In genomic region chr4:56978750-56979303, GRCh38 we compare ENCODE assay signal across 8 cellular contexts. TPM values are rescaled to one million over a fixed set of nuclear protein-coding genes. Genes with fewer than 3 reads are reported as not detected.
DNase-seq lines count a peak whose midpoint lies in the region; ATAC-seq and TF ChIP-seq lines count a peak whose summit lies in the region.

Gene POLR2B (plus strand): TSS chr4:56978896. CDS start chr4:56978986, 90 bp downstream.

- no peaks in the 10 kb centered on the region for H3K9me3 ChIP-seq in BE2C

- peaks cover 17% of the 10 kb centered on the region for H3K36me3 ChIP-seq in BE2C

- ATAC-seq in HG03460 (IDR thresholded peaks at IDR 0.05; ENCODE audit: unreplicated experiment) (peak; percentile 53), left lobe of liver (peak; percentile 74)

- CTCF ChIA-PET in activated CD4-positive, alpha-beta T cell treated with anti-CD3 and anti-CD28 coated beads, Interleukin-2, amount 10 ng/mL, durations not matched to agents 7 days and 5 days (lab: Charles Lee): interaction anchor here (0.8 to 2.8 kb wide), 4 partner anchors 12 to 542 kb away, joined by 3 to 10 read pairs (median 6); partner anchors contain the start of genes PAICS, PPAT and REST

- H3K4me3 Mint-ChIP-seq in activated CD4-positive, alpha-beta T cell treated with anti-CD3 and anti-CD28 coated beads, Interleukin-2, amount 10 ng/mL, durations not matched to agents 7 days and 5 days: peak within 1 kb of the TSS; percentile 99

- no peak for TF ChIP-seq CTCF in BE2C (IDR thresholded peaks at IDR 0.05; ENCODE audit: low read depth, low read length)

- peak; percentile 94 for DNase-seq in BE2C
- peak; percentile 69 for DNase-seq in GM19240 (ENCODE audit: insufficient read length, low spot score)
- peak; percentile 93 to 97 for DNase-seq in NCI-H526 (lab: John Stamatoyannopoulos, UW)
- DNase-seq in activated CD4-positive, alpha-beta T cell treated with anti-CD3 and anti-CD28 coated beads, Interleukin-2, amount 10 ng/mL, durations not matched to agents 7 days and 5 days: peak; percentile 93
- DNase-seq in dedifferentiated amniotic fluid mesenchymal stem cell (ENCODE audit: extremely low spot score): peak; percentile 90
- DNase-seq in left lobe of liver (ENCODE audit: low spot score): peak; percentile 98
- DNase-seq in stimulated activated CD4-positive, alpha-beta T cell treated with anti-CD3 and anti-CD28 coated beads, Interleukin-2, amount 100 ng/mL, for 48 hours: peak; percentile 82 to 89

- H3K27ac Mint-ChIP-seq in activated CD4-positive, alpha-beta T cell treated with anti-CD3 and anti-CD28 coated beads, Interleukin-2, amount 10 ng/mL, durations not matched to agents 7 days and 5 days: peak within 1 kb of the TSS; percentile 98

- H3K27me3 Mint-ChIP-seq in activated CD4-positive, alpha-beta T cell treated with anti-CD3 and anti-CD28 coated beads, Interleukin-2, amount 10 ng/mL, durations not matched to agents 7 days and 5 days: no peaks in the 10 kb centered on the region

- H3K36me3 Mint-ChIP-seq in activated CD4-positive, alpha-beta T cell treated with anti-CD3 and anti-CD28 coated beads, Interleukin-2, amount 10 ng/mL, durations not matched to agents 7 days and 5 days (ENCODE audit: low read depth): peaks cover 47% of the 10 kb centered on the region

- H3K4me1 ChIP-seq in BE2C: no peaks in the 10 kb centered on the region; the same call in 1 of the 2 replicates

- H3K9me3 Mint-ChIP-seq in activated CD4-positive, alpha-beta T cell treated with anti-CD3 and anti-CD28 coated beads, Interleukin-2, amount 10 ng/mL, durations not matched to agents 7 days and 5 days: peaks cover under 1% of the 10 kb centered on the region

- POLR2A ChIA-PET in activated CD4-positive, alpha-beta T cell treated with anti-CD3 and anti-CD28 coated beads, Interleukin-2, amount 10 ng/mL, durations not matched to agents 7 days and 5 days (lab: Charles Lee): interaction anchor here (1.0 to 2.2 kb wide), 3 partner anchors 13 to 592 kb away, joined by 3 to 18 read pairs (median 6); partner anchors contain the start of genes AASDH and REST

- H3K27me3 ChIP-seq in BE2C: no peaks in the 10 kb centered on the region

- peak within 1 kb of the TSS; percentile 99 for H3K4me3 ChIP-seq in BE2C (ENCODE audit: low read depth, low read length)

- H3K4me1 Mint-ChIP-seq in activated CD4-positive, alpha-beta T cell treated with anti-CD3 and anti-CD28 coated beads, Interleukin-2, amount 10 ng/mL, durations not matched to agents 7 days and 5 days: peaks cover 46% of the 10 kb centered on the region

RNA-seq across cellular contexts. Expression of gene POLR2B, which starts in this region (rescaled TPM):
- polyA plus RNA-seq in BE2C (2012; ENCODE audit: insufficient read depth, insufficient read length, low read depth): 67.4 TPM
- total RNA-seq in activated CD4-positive, alpha-beta T cell treated with anti-CD3 and anti-CD28 coated beads, Interleukin-2, amount 10 ng/mL, durations not matched to agents 7 days and 5 days: 100 to 1,000 TPM; 113 to 117 TPM
- total RNA-seq in left lobe of liver: 24.2 TPM

Comparison
In these comparisons a context has a peak if more than half of its experiments do, and no peak if none do; other contexts are left out.
1. Peak in every context shown above with its lines: DNase-seq, ATAC-seq and H3K4me3 ChIP-seq.